15 cellular contexts compared by ENCODE assay signal in genomic region chr20:1374246-1374645, GRCh38. TPM values are rescaled to one million over a fixed set of nuclear protein-coding genes. Genes with fewer than 3 reads are reported as not detected.
A peak's percentile ranks its signal among the peaks of the same experiment; 100 is the strongest.
DNase-seq lines count a peak whose midpoint lies in the region; TF ChIP-seq lines count a peak whose summit lies in the region.
"Had no signal": no experiment of that assay in that cellular context is flagged by ENCODE, and none has a peak within 500 bp of the region (broad histone marks: within the 10 kb centered on the region; RNA-seq: fewer than 3 reads in every experiment).

No MANE protein-coding gene starts in this region.

- peaks cover 53 to 87% (median 68%) of the 10 kb centered on the region in 11 experiments for H3K36me3 ChIP-seq in BLaER1 treated with 17β-estradiol and CSF1 and Interleukin-3, amounts not matched to agents 10 nM and 100 nM
- H3K36me3 ChIP-seq in neutrophil, result peaks cover 47% of the 10 kb centered on the region

- no peak overlapping the region for H3K4me3 ChIP-seq in BLaER1 treated with 17β-estradiol and CSF1 and Interleukin-3, amounts not matched to agents 10 nM and 100 nM
- H3K4me3 ChIP-seq in fibroblast of pulmonary artery (replicated peaks; ENCODE audit: low read depth, low read length), result no peak overlapping the region
- H3K4me3 ChIP-seq in neutrophil (ENCODE audit: low read depth in 1 of 2, low read length in 1 of 2), result no peak overlapping the region

- H3K4me2 ChIP-seq in BLaER1 treated with 17β-estradiol and CSF1 and Interleukin-3, amounts not matched to agents 10 nM and 100 nM, result peak overlapping the region in 9 of 11 experiments; percentile 44 to 94 (median 87); a peak in 20 of 22 replicates

- H3K4me1 ChIP-seq in BLaER1 treated with 17β-estradiol and CSF1 and Interleukin-3, amounts not matched to agents 10 nM and 100 nM, result peaks cover 55 to 95% (median 84%) of the 10 kb centered on the region in 10 experiments
- H3K4me1 ChIP-seq in neutrophil (ENCODE audit: control insufficient read depth in 1 of 2, insufficient read depth in 1 of 2, low read depth in 1 of 2, low read length in 1 of 2), result peaks cover 92 to 93% of the 10 kb centered on the region in 2 experiments

- peak overlapping the region in 8 of 11 experiments; percentile 6 to 84 (median 79); a peak in 11 of 22 replicates for H3K27ac ChIP-seq in BLaER1 treated with 17β-estradiol and CSF1 and Interleukin-3, amounts not matched to agents 10 nM and 100 nM
- H3K27ac ChIP-seq in neutrophil, result peak overlapping the region; percentile 88

- in situ Hi-C loops in SK-MEL-5 (cut with HindIII; ENCODE audit: low pct_unique_long_range_greater_than_20kb, low sequenced_read_pairs), result no loop called here

- 0 out of 22 replicates have a peak overlapping the region, but pooled peaks of 1 of the 11 experiments have one; percentile 9 for H3K9ac ChIP-seq in BLaER1 treated with 17β-estradiol and CSF1 and Interleukin-3, amounts not matched to agents 10 nM and 100 nM

- DNase-seq in SK-MEL-5 (ENCODE audit: low read depth, low spot score) (peak; percentile 23), fibroblast of pulmonary artery (ENCODE audit: low read depth) (peak; percentile 91), H4 (ENCODE audit: low spot score) (no peak), cerebellar nuclear complex (lab: John Stamatoyannopoulos, UW) (no peak), NCI-H446 treated with DMSO at 0.1 percent for 48 hours (lab: John Stamatoyannopoulos, UW) (no peak), DMS 273 treated with DMSO at 0.1 percent for 48 hours (lab: John Stamatoyannopoulos, UW) (no peak)
- DNase-seq: activated CD4-positive, alpha-beta T cell treated with anti-CD3 and anti-CD28 coated beads, Interleukin-2, amount 10 ng/mL, durations not matched to agents 7 days and 5 days; activated T-cell treated with anti-CD3 and anti-CD28 coated beads, Interleukin-2, amount 50 U/mL, for 48 hours; NCI-H1417; NCI-H226; SIG-M5; stimulated activated CD4-positive, alpha-beta T cell treated with anti-CD3 and anti-CD28 coated beads, Interleukin-4, amount 100 ng/mL, for 1 hour; trophoblast cell had no signal

- peaks cover 49 to 100% (median 95%) of the 10 kb centered on the region in 11 experiments for H4K20me1 ChIP-seq in BLaER1 treated with 17β-estradiol and CSF1 and Interleukin-3, amounts not matched to agents 10 nM and 100 nM

- H3K27me3 ChIP-seq in BLaER1 treated with 17β-estradiol and CSF1 and Interleukin-3, amounts not matched to agents 10 nM and 100 nM, result no peaks in the 10 kb centered on the region
- H3K27me3 ChIP-seq in neutrophil, result no peaks in the 10 kb centered on the region

- peak; percentile 29 for TF ChIP-seq CTCF in fibroblast of pulmonary artery (IDR thresholded peaks at IDR 0.05; ENCODE audit: low read length, missing control alignments)
- no peak for TF ChIP-seq CTCF in neutrophil (IDR thresholded peaks at IDR 0.05)

- H3K9me3 ChIP-seq in BLaER1 treated with 17β-estradiol and CSF1 and Interleukin-3, amounts not matched to agents 10 nM and 100 nM (replicated peaks in 1 of 11), result no peaks in the 10 kb centered on the region
- H3K9me3 ChIP-seq in neutrophil, result no peaks in the 10 kb centered on the region

RNA-seq across cellular contexts. Expression of gene FKBP1A, which starts 18.6 kb away (rescaled TPM):
- 219 and 227 TPM in 2 replicates for total RNA-seq in SK-MEL-5 (2014; rRNA removed; shearing (Covaris generic))
- 1,255 and 1,259 TPM in 2 replicates for polyA plus RNA-seq in SK-MEL-5 (2015; cell fraction: cytosol; rRNA removed)
- 193 and 209 TPM in 2 replicates for polyA plus RNA-seq in SK-MEL-5 (2015; cell fraction: nucleus; rRNA removed)
- total RNA-seq in H4 (2014; rRNA removed; shearing (Covaris generic)), result 124 and 134 TPM in 2 replicates

RNA-seq across cellular contexts. Expression of gene SDCBP2, which starts 45.3 kb away (rescaled TPM):
- 0.32 and 0.50 TPM in 2 replicates for total RNA-seq in SK-MEL-5 (2014; rRNA removed; shearing (Covaris generic))
- polyA plus RNA-seq in SK-MEL-5 (2015; cell fraction: cytosol; rRNA removed), result 0.19 and 0.69 TPM in 2 replicates
- 0.26 and 0.76 TPM in 2 replicates for polyA plus RNA-seq in SK-MEL-5 (2015; cell fraction: nucleus; rRNA removed)
- total RNA-seq in H4 (2014; rRNA removed; shearing (Covaris generic)), result 0.29 and 0.56 TPM in 2 replicates

Comparison
In these comparisons a context has a peak if more than half of its experiments do, and no peak if none do; other contexts are left out.
1. DNase-seq: peak in SK-MEL-5 (single experiment) and fibroblast of pulmonary artery (single experiment); none in H4 (single experiment), cerebellar nuclear complex (0 of 2), NCI-H446 treated with DMSO at 0.1 percent for 48 hours (single experiment) and DMS 273 treated with DMSO at 0.1 percent for 48 hours (single experiment).